Comparison of ENCODE assay signal across 1 cellular context in genomic region chr6:37139223-37139962, GRCh38.
TF ChIP-seq lines count a peak whose summit lies in the region.

No MANE protein-coding gene starts in this region.

TF ChIP-seq in GM23338, 12 proteins besides CTCF, POLR2A, EP300 and RAD21 (continued from another document):
- TF ChIP-seq REST (IDR thresholded peaks at IDR 0.05; ENCODE audit: unreplicated experiment) (no peak), ZNF114 (CRISPR knock-in tag; IDR thresholded peaks at IDR 0.05) (no peak), EZH2 (IDR thresholded peaks at IDR 0.05; ENCODE audit: low read depth, unreplicated experiment) (no peak), ZNF331 (CRISPR knock-in tag; IDR thresholded peaks at IDR 0.05; ENCODE audit: low read depth) (no peak), JUNB (IDR thresholded peaks at IDR 0.05; ENCODE audit: unreplicated experiment) (no peak), NANOG (IDR thresholded peaks at IDR 0.05; ENCODE audit: borderline replicate concordance) (no peak)
TF ChIP-seq in GM23338: peak in this region for 0.
